15 cellular contexts compared by ENCODE assay signal in the genomic region with DNA sequence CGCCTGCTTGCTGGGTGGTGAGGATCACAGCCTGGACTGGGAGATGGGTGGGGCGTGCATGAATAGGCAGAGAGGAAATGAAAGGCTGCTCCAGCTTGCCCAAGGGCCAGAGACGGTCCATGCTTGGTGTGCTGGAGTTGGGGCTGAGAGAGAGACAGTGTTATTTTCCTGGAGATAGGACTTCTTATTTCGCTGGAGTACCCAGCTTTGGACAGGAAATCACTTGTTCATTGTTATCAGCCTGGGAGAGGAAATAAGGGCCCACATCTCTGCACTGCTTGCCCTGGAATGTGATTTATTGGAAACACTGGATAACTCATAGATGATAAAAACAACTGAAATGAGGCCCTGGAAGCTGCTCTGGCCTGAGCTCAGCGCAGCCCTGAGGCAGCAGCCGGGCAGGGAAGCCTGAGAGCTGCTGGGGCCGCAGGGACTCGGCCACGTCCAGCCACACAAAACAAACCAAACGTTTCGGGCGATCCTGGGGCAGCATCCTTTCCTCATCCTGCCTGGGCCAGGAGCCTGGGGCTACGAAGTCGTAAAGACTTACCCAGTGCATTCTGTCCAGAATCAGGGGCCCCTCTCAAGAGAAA.
DNase-seq lines count a peak whose midpoint lies in the region; ATAC-seq and TF ChIP-seq lines count a peak whose summit lies in the region.
"Had no signal": no experiment of that assay in that cellular context is flagged by ENCODE, and none has a peak within 500 bp of the region (broad histone marks: within the 10 kb centered on the region; RNA-seq: fewer than 3 reads in every experiment).

No MANE protein-coding gene starts in this region.

- peak overlapping the region in 9 of 11 experiments; percentile 38 to 74 (median 63); a peak in 15 of 22 replicates for H3K27ac ChIP-seq in BLaER1 treated with 17β-estradiol and CSF1 and Interleukin-3, amounts not matched to agents 10 nM and 100 nM
- H3K27ac ChIP-seq in GM23248 (no peak overlapping the region), mesodermal cell (ENCODE audit: low read depth, low read length, severe bottlenecking) (peak overlapping the region; percentile 81)
- H3K27ac ChIP-seq: pancreas, SJSA1, stomach had no signal

- H3K4me3 Mint-ChIP-seq in brain, result no peak overlapping the region
- H3K4me3 Mint-ChIP-seq: central memory CD8-positive, alpha-beta T cell had no signal

- H3K4me1 Mint-ChIP-seq in brain, result peaks cover 78% of the 10 kb centered on the region

- peak overlapping the region in 4 of 5 experiments; percentile 31 to 88 (median 79) for H3K27ac Mint-ChIP-seq in brain

- H3K36me3 Mint-ChIP-seq in brain, result peaks cover 4% of the 10 kb centered on the region

- ATAC-seq in GM21619 (IDR thresholded peaks at IDR 0.05; ENCODE audit: unreplicated experiment) (no peak), HG03520 (IDR thresholded peaks at IDR 0.05; ENCODE audit: unreplicated experiment) (no peak)
- ATAC-seq: pancreas had no signal

- H3K4me2 ChIP-seq in BLaER1 treated with 17β-estradiol and CSF1 and Interleukin-3, amounts not matched to agents 10 nM and 100 nM, result peak overlapping the region; percentile 71 to 86 (median 78)
- H3K4me2 ChIP-seq in GM23248 (ENCODE audit: unreplicated experiment), result no peak overlapping the region

- no peaks in the 10 kb centered on the region for H3K27me3 Mint-ChIP-seq in brain

- peak overlapping the region; percentile 62 for H2AFZ ChIP-seq in GM23248

- peaks cover 0 to 11% (median 0%) of the 10 kb centered on the region in 11 experiments; a peak in 2 of 22 replicates for H3K27me3 ChIP-seq in BLaER1 treated with 17β-estradiol and CSF1 and Interleukin-3, amounts not matched to agents 10 nM and 100 nM
- H3K27me3 ChIP-seq in GM23248 (replicated peaks; ENCODE audit: insufficient read depth), result no peaks in the 10 kb centered on the region; the same call in 1 of the 2 replicates
- H3K27me3 ChIP-seq: pancreas, SJSA1 had no signal

- DNase-seq in GM23248 (no peak), NCI-H1436 treated with DMSO at 0.1 percent for 48 hours (lab: John Stamatoyannopoulos, UW) (no peak), NCI-H2107 treated with DMSO at 0.1 percent for 48 hours (lab: John Stamatoyannopoulos, UW; ENCODE audit: unreplicated experiment) (no peak)
- DNase-seq: COR-L47; NCI-H1048; pancreas; stimulated activated CD4-positive, alpha-beta T cell treated with anti-CD3 and anti-CD28 coated beads, Interleukin-4, amount 100 ng/mL, for 1 hour; stomach had no signal

- H3K36me3 ChIP-seq in BLaER1 treated with 17β-estradiol and CSF1 and Interleukin-3, amounts not matched to agents 10 nM and 100 nM, result no peaks in the 10 kb centered on the region
- H3K36me3 ChIP-seq in GM23248 (ENCODE audit: low read depth) (no peaks in the 10 kb centered on the region), mesodermal cell (ENCODE audit: control insufficient read depth, insufficient read depth, low read length) (no peaks in the 10 kb centered on the region)
- H3K36me3 ChIP-seq: pancreas, SJSA1, stomach had no signal

- no peaks in the 10 kb centered on the region for H3K9me2 ChIP-seq in GM23248 (ENCODE audit: insufficient read depth)

- peak overlapping the region in 5 of 10 experiments; percentile 2 to 34 (median 19); a peak in 4 of 20 replicates for H3K4me3 ChIP-seq in BLaER1 treated with 17β-estradiol and CSF1 and Interleukin-3, amounts not matched to agents 10 nM and 100 nM
- H3K4me3 ChIP-seq in GM23248 (no peak overlapping the region), mesodermal cell (ENCODE audit: extremely low read depth, insufficient read depth, low read length, poor library complexity, severe bottlenecking) (no peak overlapping the region)
- H3K4me3 ChIP-seq: pancreas, SJSA1, stomach had no signal

- H3K79me2 ChIP-seq in GM23248 (ENCODE audit: insufficient read depth), result no peaks in the 10 kb centered on the region

- in situ Hi-C loops in GM23248 (cut with MboI), result no loop called here

- H3K9ac ChIP-seq in BLaER1 treated with 17β-estradiol and CSF1 and Interleukin-3, amounts not matched to agents 10 nM and 100 nM, result peak overlapping the region in 9 of 11 experiments; percentile 13 to 62 (median 36); a peak in 15 of 22 replicates
- H3K9ac ChIP-seq in GM23248, result no peak overlapping the region

- peaks cover 17 to 54% (median 45%) of the 10 kb centered on the region in 10 experiments for H3K4me1 ChIP-seq in BLaER1 treated with 17β-estradiol and CSF1 and Interleukin-3, amounts not matched to agents 10 nM and 100 nM
- H3K4me1 ChIP-seq in GM23248 (ENCODE audit: insufficient read depth) (no peaks in the 10 kb centered on the region), mesodermal cell (ENCODE audit: control insufficient read depth, insufficient read depth, low read length, poor library complexity, severe bottlenecking) (peaks cover 17% of the 10 kb centered on the region)
- H3K4me1 ChIP-seq: pancreas, SJSA1, stomach had no signal

- peaks cover 0 to 6% (median 0%) of the 10 kb centered on the region in 11 experiments; a peak in 2 of 22 replicates for H4K20me1 ChIP-seq in BLaER1 treated with 17β-estradiol and CSF1 and Interleukin-3, amounts not matched to agents 10 nM and 100 nM
- H4K20me1 ChIP-seq in GM23248 (ENCODE audit: insufficient read depth), result no peaks in the 10 kb centered on the region

- 50 to 57% methylated on average over 14 of the region's 14 CpGs for WGBS in GM23248 (ENCODE audit: low coverage in 1 of 2, low lambda C conversion rate in 2 of 2, missing lambda C conversion rate in 2 of 2), 2 experiments
- WGBS in mesodermal cell (ENCODE audit: insufficient coverage in 2 of 2), 2 experiments, result 94 to 95% methylated on average over 10 to 12 of the region's 14 CpGs

- peaks cover 0 to 4% (median under 1%) of the 10 kb centered on the region in 11 experiments; a peak in 10 of 22 replicates for H3K9me3 ChIP-seq in BLaER1 treated with 17β-estradiol and CSF1 and Interleukin-3, amounts not matched to agents 10 nM and 100 nM (replicated peaks in 1 of 11)
- H3K9me3 ChIP-seq in GM23248 (ENCODE audit: low read depth) (no peaks in the 10 kb centered on the region), mesodermal cell (ENCODE audit: control insufficient read depth, low read length) (no peaks in the 10 kb centered on the region)
- H3K9me3 ChIP-seq: pancreas, SJSA1, stomach had no signal

- H3K9me3 Mint-ChIP-seq in brain, result peaks cover 0 to 4% (median 2%) of the 10 kb centered on the region in 5 experiments
- H3K9me3 Mint-ChIP-seq: central memory CD8-positive, alpha-beta T cell had no signal

- no peak for TF ChIP-seq CTCF in brain (conservative IDR thresholded peaks at IDR 0.05)

- no peaks in the 10 kb centered on the region for H3F3A ChIP-seq in GM23248 (ENCODE audit: insufficient read depth)
